Comparison of ENCODE assay signal across 8 cellular contexts in genomic region chr14:64464695-64465094, GRCh38. TPM values are rescaled to one million over a fixed set of nuclear protein-coding genes. Genes with fewer than 3 reads are reported as not detected.
DNase-seq lines count a peak whose midpoint lies in the region; ATAC-seq and TF ChIP-seq lines count a peak whose summit lies in the region.

No MANE protein-coding gene starts in this region.

- H3K4me1 ChIP-seq in cardiac muscle cell (ENCODE audit: low read depth), result peaks cover 14% of the 10 kb centered on the region

- no peaks in the 10 kb centered on the region for H3K36me3 ChIP-seq in cardiac muscle cell

- DNase-seq in cardiac muscle cell (ENCODE audit: low read depth in 1 of 2, low spot score in 1 of 2) (no peak), cardiac septum (ENCODE audit: low spot score) (no peak), NCI-H526 (lab: John Stamatoyannopoulos, UW) (peak; percentile 41 to 55), neural crest cell (ENCODE audit: low read depth, low spot score) (no peak), islet precursor cell (no peak), posterior vena cava (ENCODE audit: low spot score) (no peak)

- ATAC-seq in HG03571 (IDR thresholded peaks at IDR 0.05; ENCODE audit: unreplicated experiment), result no peak

- H3K27me3 ChIP-seq in cardiac muscle cell, result no peaks in the 10 kb centered on the region

- peak overlapping the region; percentile 83 for H3K4me3 Mint-ChIP-seq in dendritic cell treated with granulocyte-macrophage colony-stimulating factor and Interleukin-4, amounts not matched to agents 40 ng/mL and 50 ng/mL, for 4 days
- peak overlapping the region; percentile 89 for H3K4me3 Mint-ChIP-seq in neural crest cell

- peaks cover 30% of the 10 kb centered on the region for H3K36me3 Mint-ChIP-seq in dendritic cell treated with granulocyte-macrophage colony-stimulating factor and Interleukin-4, amounts not matched to agents 40 ng/mL and 50 ng/mL, for 4 days (ENCODE audit: low read depth)
- H3K36me3 Mint-ChIP-seq in neural crest cell (ENCODE audit: low read depth), result peaks cover 2% of the 10 kb centered on the region

- H3K4me3 ChIP-seq in cardiac muscle cell, result peak overlapping the region; percentile 77

- peaks cover 30% of the 10 kb centered on the region for H3K27me3 Mint-ChIP-seq in dendritic cell treated with granulocyte-macrophage colony-stimulating factor and Interleukin-4, amounts not matched to agents 40 ng/mL and 50 ng/mL, for 4 days
- peaks cover 21% of the 10 kb centered on the region for H3K27me3 Mint-ChIP-seq in neural crest cell (ENCODE audit: low read depth)

- peaks cover 30% of the 10 kb centered on the region for H3K4me1 Mint-ChIP-seq in dendritic cell treated with granulocyte-macrophage colony-stimulating factor and Interleukin-4, amounts not matched to agents 40 ng/mL and 50 ng/mL, for 4 days (ENCODE audit: low read depth)
- peaks cover 10% of the 10 kb centered on the region for H3K4me1 Mint-ChIP-seq in neural crest cell

- TF ChIP-seq CTCF in cardiac muscle cell (IDR thresholded peaks at IDR 0.05; ENCODE audit: low read depth, low read length) (no peak), neural crest cell (conservative IDR thresholded peaks at IDR 0.05) (no peak)

- no peak overlapping the region for H3K27ac Mint-ChIP-seq in dendritic cell treated with granulocyte-macrophage colony-stimulating factor and Interleukin-4, amounts not matched to agents 40 ng/mL and 50 ng/mL, for 4 days
- H3K27ac Mint-ChIP-seq in neural crest cell (ENCODE audit: unreplicated experiment), result no peak overlapping the region

- no peaks in the 10 kb centered on the region for H3K9me3 Mint-ChIP-seq in dendritic cell treated with granulocyte-macrophage colony-stimulating factor and Interleukin-4, amounts not matched to agents 40 ng/mL and 50 ng/mL, for 4 days
- no peaks in the 10 kb centered on the region for H3K9me3 Mint-ChIP-seq in neural crest cell

- no peak overlapping the region for H3K27ac ChIP-seq in cardiac muscle cell

- intact Hi-C loops in cardiac septum (cut with DNase I) (no loop called here), posterior vena cava (cut with DNase I) (loop anchor here in 1 of 2 donors (10.0 kb wide), 1 partner anchor 120 kb away; no protein-coding TSS in a partner anchor)
- intact Hi-C loops in dendritic cell treated with granulocyte-macrophage colony-stimulating factor and Interleukin-4, amounts not matched to agents 40 ng/mL and 50 ng/mL, for 4 days (cut with micrococcal nuclease), result loop anchor here (5.0 kb wide), 2 partner anchors 48 to 77 kb away; partner anchors contain the start of gene MTHFD1

- no peaks in the 10 kb centered on the region for H3K9me3 ChIP-seq in cardiac muscle cell (ENCODE audit: low read depth)

RNA-seq across cellular contexts. Expression of gene AKAP5, which starts 0.6 kb away (rescaled TPM):
- 0.63 and 1.3 TPM in 2 replicates for total RNA-seq in cardiac muscle cell
- polyA plus RNA-seq in cardiac muscle cell, result 0.18 and 0.94 TPM in 2 replicates
- total RNA-seq in cardiac septum, result 0.51 TPM
- total RNA-seq in neural crest cell, result 1.3 and 1.4 TPM in 2 replicates
- 1 to 10 TPM; 2.4 to 3.1 TPM for total RNA-seq in posterior vena cava

RNA-seq across cellular contexts. Expression of gene ZBTB25, which starts 38.9 kb away (rescaled TPM):
- total RNA-seq in cardiac muscle cell (7.5 and 11.3 TPM in 2 replicates), cardiac septum (21.4 TPM), neural crest cell (14.1 and 14.4 TPM in 2 replicates), posterior vena cava (10 to 100 TPM; 13.3 to 14.1 TPM)
- 13.3 and 20.9 TPM in 2 replicates for polyA plus RNA-seq in cardiac muscle cell

RNA-seq across cellular contexts. Expression of gene ZBTB1, which starts 39.9 kb away (rescaled TPM):
- 22.5 and 31.4 TPM in 2 replicates for total RNA-seq in cardiac muscle cell
- polyA plus RNA-seq in cardiac muscle cell, result 23.4 and 28.5 TPM in 2 replicates
- total RNA-seq in cardiac septum, result 25.4 TPM
- total RNA-seq in neural crest cell, result 36.0 and 41.4 TPM in 2 replicates
- 10 to 100 TPM; 34.7 to 34.8 TPM for total RNA-seq in posterior vena cava

Comparison
In these comparisons a context has a peak if more than half of its experiments do, and no peak if none do; other contexts are left out.
1. DNase-seq: peak in NCI-H526 (2 of 2); none in cardiac muscle cell (0 of 2), cardiac septum (single experiment), neural crest cell (single experiment), islet precursor cell (single experiment) and posterior vena cava (single experiment).